1 cellular context compared by ENCODE assay signal in the genomic region with DNA sequence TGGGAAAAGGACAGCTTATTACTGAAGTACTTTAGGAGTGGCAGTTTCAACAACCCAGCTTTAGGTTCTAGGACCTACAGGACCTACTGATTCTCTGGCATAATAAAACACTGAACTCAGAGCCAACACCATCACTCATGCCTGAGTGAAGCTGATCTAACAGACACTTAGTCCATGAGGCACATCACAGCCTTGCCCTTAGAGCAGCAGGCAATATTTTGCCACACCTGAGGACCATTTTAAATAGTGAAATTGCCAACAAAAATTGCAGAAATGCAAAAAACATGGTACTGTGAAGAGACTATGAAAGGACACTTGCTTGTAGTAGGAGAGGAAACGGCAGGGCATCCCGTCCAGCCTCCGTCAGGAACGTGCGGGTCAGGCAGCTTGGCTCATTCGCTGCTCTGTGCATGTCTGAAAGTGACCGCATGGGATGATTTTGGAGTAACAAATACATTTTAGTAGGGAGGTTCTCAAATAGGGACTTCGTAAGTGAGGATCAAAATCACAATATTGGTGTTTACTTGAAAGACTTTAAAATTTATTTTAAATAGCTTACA.
TF ChIP-seq lines count a peak whose summit lies in the region.

No MANE protein-coding gene starts in this region.

TF ChIP-seq in HepG2, 621 proteins besides CTCF, POLR2A, EP300 and RAD21 (continued from another document and continues in another):
- TF ChIP-seq, protein P1, sequence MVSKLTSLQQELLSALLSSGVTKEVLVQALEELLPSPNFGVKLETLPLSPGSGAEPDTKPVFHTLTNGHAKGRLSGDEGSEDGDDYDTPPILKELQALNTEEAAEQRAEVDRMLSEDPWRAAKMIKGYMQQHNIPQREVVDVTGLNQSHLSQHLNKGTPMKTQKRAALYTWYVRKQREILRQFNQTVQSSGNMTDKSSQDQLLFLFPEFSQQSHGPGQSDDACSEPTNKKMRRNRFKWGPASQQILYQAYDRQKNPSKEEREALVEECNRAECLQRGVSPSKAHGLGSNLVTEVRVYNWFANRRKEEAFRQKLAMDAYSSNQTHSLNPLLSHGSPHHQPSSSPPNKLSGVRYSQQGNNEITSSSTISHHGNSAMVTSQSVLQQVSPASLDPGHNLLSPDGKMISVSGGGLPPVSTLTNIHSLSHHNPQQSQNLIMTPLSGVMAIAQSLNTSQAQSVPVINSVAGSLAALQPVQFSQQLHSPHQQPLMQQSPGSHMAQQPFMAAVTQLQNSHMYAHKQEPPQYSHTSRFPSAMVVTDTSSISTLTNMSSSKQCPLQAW (CRISPR knock-in tag; IDR thresholded peaks at IDR 0.05) = no peak
- TF ChIP-seq FOXK1 (CRISPR knock-in tag; IDR thresholded peaks at IDR 0.05; ENCODE audit: borderline replicate concordance, low read depth) = no peak
- TF ChIP-seq ZNF501 (CRISPR knock-in tag; IDR thresholded peaks at IDR 0.05) = 0 out of 2 replicates have a peak, but pooled peaks have one; percentile 40
- no peak for TF ChIP-seq TMF1 (CRISPR knock-in tag; IDR thresholded peaks at IDR 0.05; ENCODE audit: low read depth)
- TF ChIP-seq HOXA3 (CRISPR knock-in tag; IDR thresholded peaks at IDR 0.05) = no peak
- TF ChIP-seq TRIM24 (CRISPR knock-in tag; IDR thresholded peaks at IDR 0.05) = no peak
- no peak for TF ChIP-seq HNRNPK (IDR thresholded peaks at IDR 0.05; ENCODE audit: low read depth, low read length, poor library complexity, severe bottlenecking)
- no peak for TF ChIP-seq ZNF83 (CRISPR knock-in tag; IDR thresholded peaks at IDR 0.05; ENCODE audit: borderline replicate concordance)
- TF ChIP-seq, protein P2, sequence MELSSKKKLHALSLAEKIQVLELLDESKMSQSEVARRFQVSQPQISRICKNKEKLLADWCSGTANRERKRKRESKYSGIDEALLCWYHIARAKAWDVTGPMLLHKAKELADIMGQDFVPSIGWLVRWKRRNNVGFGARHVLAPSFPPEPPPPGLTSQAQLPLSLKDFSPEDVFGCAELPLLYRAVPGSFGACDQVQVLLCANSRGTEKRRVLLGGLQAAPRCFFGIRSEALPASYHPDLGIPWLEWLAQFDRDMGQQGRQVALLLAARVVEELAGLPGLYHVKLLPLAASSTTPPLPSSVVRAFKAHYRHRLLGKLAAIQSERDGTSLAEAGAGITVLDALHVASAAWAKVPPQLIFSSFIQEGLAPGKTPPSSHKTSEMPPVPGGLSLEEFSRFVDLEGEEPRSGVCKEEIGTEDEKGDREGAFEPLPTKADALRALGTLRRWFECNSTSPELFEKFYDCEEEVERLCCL (CRISPR knock-in tag; IDR thresholded peaks at IDR 0.05; ENCODE audit: borderline replicate concordance) = no peak
- TF ChIP-seq SAP130 (CRISPR knock-in tag; IDR thresholded peaks at IDR 0.05; ENCODE audit: low read depth) = no peak
- TF ChIP-seq AGO2 (optimal IDR thresholded peaks at IDR 0.05; ENCODE audit: low read depth, low read length) = peak; percentile 8
- TF ChIP-seq RBM22 (optimal IDR thresholded peaks at IDR 0.05; ENCODE audit: low read length) = peak; percentile 99
- no peak for TF ChIP-seq ZNF672 (CRISPR knock-in tag; IDR thresholded peaks at IDR 0.05)
- TF ChIP-seq, protein P3, sequence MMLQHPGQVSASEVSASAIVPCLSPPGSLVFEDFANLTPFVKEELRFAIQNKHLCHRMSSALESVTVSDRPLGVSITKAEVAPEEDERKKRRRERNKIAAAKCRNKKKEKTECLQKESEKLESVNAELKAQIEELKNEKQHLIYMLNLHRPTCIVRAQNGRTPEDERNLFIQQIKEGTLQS (CRISPR knock-in tag; IDR thresholded peaks at IDR 0.05) = no peak
- no peak for TF ChIP-seq TCF7L2 (IDR thresholded peaks at IDR 0.05; ENCODE audit: low read depth, low read length)
- TF ChIP-seq MEIS2 (CRISPR knock-in tag; IDR thresholded peaks at IDR 0.05) = no peak
- TF ChIP-seq, protein P4, sequence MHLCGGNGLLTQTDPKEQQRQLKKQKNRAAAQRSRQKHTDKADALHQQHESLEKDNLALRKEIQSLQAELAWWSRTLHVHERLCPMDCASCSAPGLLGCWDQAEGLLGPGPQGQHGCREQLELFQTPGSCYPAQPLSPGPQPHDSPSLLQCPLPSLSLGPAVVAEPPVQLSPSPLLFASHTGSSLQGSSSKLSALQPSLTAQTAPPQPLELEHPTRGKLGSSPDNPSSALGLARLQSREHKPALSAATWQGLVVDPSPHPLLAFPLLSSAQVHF (CRISPR knock-in tag; IDR thresholded peaks at IDR 0.05) = no peak
- TF ChIP-seq, protein P5, sequence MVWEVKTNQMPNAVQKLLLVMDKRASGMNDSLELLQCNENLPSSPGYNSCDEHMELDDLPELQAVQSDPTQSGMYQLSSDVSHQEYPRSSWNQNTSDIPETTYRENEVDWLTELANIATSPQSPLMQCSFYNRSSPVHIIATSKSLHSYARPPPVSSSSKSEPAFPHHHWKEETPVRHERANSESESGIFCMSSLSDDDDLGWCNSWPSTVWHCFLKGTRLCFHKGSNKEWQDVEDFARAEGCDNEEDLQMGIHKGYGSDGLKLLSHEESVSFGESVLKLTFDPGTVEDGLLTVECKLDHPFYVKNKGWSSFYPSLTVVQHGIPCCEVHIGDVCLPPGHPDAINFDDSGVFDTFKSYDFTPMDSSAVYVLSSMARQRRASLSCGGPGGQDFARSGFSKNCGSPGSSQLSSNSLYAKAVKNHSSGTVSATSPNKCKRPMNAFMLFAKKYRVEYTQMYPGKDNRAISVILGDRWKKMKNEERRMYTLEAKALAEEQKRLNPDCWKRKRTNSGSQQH (CRISPR knock-in tag; IDR thresholded peaks at IDR 0.05; ENCODE audit: low read depth) = no peak
- no peak for TF ChIP-seq CBX5 (CRISPR knock-in tag; IDR thresholded peaks at IDR 0.05; ENCODE audit: borderline replicate concordance)
- TF ChIP-seq GZF1 (CRISPR knock-in tag; IDR thresholded peaks at IDR 0.05) = no peak
- TF ChIP-seq, protein P6, sequence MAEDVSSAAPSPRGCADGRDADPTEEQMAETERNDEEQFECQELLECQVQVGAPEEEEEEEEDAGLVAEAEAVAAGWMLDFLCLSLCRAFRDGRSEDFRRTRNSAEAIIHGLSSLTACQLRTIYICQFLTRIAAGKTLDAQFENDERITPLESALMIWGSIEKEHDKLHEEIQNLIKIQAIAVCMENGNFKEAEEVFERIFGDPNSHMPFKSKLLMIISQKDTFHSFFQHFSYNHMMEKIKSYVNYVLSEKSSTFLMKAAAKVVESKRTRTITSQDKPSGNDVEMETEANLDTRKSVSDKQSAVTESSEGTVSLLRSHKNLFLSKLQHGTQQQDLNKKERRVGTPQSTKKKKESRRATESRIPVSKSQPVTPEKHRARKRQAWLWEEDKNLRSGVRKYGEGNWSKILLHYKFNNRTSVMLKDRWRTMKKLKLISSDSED (CRISPR knock-in tag; IDR thresholded peaks at IDR 0.05) = no peak
- TF ChIP-seq ZNF530 (CRISPR knock-in tag; IDR thresholded peaks at IDR 0.05; ENCODE audit: low read depth) = no peak
- TF ChIP-seq ZNF75D (CRISPR knock-in tag; IDR thresholded peaks at IDR 0.05; ENCODE audit: borderline replicate concordance) = no peak
- TF ChIP-seq, protein P7, sequence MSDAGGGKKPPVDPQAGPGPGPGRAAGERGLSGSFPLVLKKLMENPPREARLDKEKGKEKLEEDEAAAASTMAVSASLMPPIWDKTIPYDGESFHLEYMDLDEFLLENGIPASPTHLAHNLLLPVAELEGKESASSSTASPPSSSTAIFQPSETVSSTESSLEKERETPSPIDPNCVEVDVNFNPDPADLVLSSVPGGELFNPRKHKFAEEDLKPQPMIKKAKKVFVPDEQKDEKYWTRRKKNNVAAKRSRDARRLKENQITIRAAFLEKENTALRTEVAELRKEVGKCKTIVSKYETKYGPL (CRISPR knock-in tag; IDR thresholded peaks at IDR 0.05) = no peak
- TF ChIP-seq HOXA5 (CRISPR knock-in tag; IDR thresholded peaks at IDR 0.05) = no peak
- TF ChIP-seq NR2F6 (IDR thresholded peaks at IDR 0.05) = no peak
- TF ChIP-seq NR2F6 (CRISPR knock-in tag; IDR thresholded peaks at IDR 0.05) = no peak
- TF ChIP-seq ZNF382 (CRISPR knock-in tag; IDR thresholded peaks at IDR 0.05; ENCODE audit: borderline replicate concordance) = no peak
- TF ChIP-seq ZNF225 (CRISPR knock-in tag; IDR thresholded peaks at IDR 0.05) = no peak
- no peak for TF ChIP-seq ZSCAN9 (CRISPR knock-in tag; IDR thresholded peaks at IDR 0.05; ENCODE audit: borderline replicate concordance)
- no peak for TF ChIP-seq ZNF891 (CRISPR knock-in tag; IDR thresholded peaks at IDR 0.05)
- peak; percentile 18; the same call in 1 of the 2 replicates for TF ChIP-seq MBD4 (IDR thresholded peaks at IDR 0.05; ENCODE audit: borderline replicate concordance, low read length)
- TF ChIP-seq CREM (IDR thresholded peaks at IDR 0.05) = no peak
- no peak for TF ChIP-seq CREM (CRISPR knock-in tag; IDR thresholded peaks at IDR 0.05)
- no peak for TF ChIP-seq MED8 (CRISPR knock-in tag; IDR thresholded peaks at IDR 0.05; ENCODE audit: insufficient replicate concordance)
- peak; percentile 90 for TF ChIP-seq SSRP1 (CRISPR knock-in tag; IDR thresholded peaks at IDR 0.05)
- TF ChIP-seq IKZF1 (IDR thresholded peaks at IDR 0.05) = no peak
- no peak for TF ChIP-seq JUND (CRISPR knock-in tag; IDR thresholded peaks at IDR 0.05)
- no peak for TF ChIP-seq SNAI1 (CRISPR knock-in tag; IDR thresholded peaks at IDR 0.05; ENCODE audit: borderline replicate concordance)
- TF ChIP-seq, protein P8, sequence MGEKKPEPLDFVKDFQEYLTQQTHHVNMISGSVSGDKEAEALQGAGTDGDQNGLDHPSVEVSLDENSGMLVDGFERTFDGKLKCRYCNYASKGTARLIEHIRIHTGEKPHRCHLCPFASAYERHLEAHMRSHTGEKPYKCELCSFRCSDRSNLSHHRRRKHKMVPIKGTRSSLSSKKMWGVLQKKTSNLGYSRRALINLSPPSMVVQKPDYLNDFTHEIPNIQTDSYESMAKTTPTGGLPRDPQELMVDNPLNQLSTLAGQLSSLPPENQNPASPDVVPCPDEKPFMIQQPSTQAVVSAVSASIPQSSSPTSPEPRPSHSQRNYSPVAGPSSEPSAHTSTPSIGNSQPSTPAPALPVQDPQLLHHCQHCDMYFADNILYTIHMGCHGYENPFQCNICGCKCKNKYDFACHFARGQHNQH (CRISPR knock-in tag; IDR thresholded peaks at IDR 0.05) = no peak
- no peak for TF ChIP-seq SP5 (CRISPR knock-in tag; IDR thresholded peaks at IDR 0.05; ENCODE audit: borderline replicate concordance, low read depth)
- TF ChIP-seq, protein P9, sequence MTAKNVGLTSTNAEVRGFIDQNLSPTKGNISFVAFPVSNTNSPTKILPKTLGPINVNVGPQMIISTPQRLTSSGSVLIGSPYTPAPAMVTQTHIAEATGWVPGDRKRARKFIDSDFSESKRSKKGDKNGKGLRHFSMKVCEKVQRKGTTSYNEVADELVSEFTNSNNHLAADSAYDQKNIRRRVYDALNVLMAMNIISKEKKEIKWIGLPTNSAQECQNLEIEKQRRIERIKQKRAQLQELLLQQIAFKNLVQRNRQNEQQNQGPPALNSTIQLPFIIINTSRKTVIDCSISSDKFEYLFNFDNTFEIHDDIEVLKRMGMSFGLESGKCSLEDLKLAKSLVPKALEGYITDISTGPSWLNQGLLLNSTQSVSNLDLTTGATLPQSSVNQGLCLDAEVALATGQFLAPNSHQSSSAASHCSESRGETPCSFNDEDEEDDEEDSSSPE (CRISPR knock-in tag; IDR thresholded peaks at IDR 0.05) = no peak
- no peak for TF ChIP-seq MAFF (IDR thresholded peaks at IDR 0.05; ENCODE audit: low read depth, low read length)
- TF ChIP-seq, protein P10, sequence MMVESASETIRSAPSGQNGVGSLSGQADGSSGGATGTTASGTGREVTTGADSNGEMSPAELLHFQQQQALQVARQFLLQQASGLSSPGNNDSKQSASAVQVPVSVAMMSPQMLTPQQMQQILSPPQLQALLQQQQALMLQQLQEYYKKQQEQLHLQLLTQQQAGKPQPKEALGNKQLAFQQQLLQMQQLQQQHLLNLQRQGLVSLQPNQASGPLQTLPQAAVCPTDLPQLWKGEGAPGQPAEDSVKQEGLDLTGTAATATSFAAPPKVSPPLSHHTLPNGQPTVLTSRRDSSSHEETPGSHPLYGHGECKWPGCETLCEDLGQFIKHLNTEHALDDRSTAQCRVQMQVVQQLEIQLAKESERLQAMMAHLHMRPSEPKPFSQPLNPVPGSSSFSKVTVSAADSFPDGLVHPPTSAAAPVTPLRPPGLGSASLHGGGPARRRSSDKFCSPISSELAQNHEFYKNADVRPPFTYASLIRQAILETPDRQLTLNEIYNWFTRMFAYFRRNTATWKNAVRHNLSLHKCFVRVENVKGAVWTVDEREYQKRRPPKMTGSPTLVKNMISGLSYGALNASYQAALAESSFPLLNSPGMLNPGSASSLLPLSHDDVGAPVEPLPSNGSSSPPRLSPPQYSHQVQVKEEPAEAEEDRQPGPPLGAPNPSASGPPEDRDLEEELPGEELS (CRISPR knock-in tag; IDR thresholded peaks at IDR 0.05) = no peak
- no peak for TF ChIP-seq PHF5A (CRISPR knock-in tag; IDR thresholded peaks at IDR 0.05; ENCODE audit: low read depth, unreplicated experiment)
- TF ChIP-seq ZNF143 (CRISPR knock-in tag; IDR thresholded peaks at IDR 0.05) = no peak
- no peak for TF ChIP-seq ZNF274 (CRISPR knock-in tag; IDR thresholded peaks at IDR 0.05)
- TF ChIP-seq, protein P11, sequence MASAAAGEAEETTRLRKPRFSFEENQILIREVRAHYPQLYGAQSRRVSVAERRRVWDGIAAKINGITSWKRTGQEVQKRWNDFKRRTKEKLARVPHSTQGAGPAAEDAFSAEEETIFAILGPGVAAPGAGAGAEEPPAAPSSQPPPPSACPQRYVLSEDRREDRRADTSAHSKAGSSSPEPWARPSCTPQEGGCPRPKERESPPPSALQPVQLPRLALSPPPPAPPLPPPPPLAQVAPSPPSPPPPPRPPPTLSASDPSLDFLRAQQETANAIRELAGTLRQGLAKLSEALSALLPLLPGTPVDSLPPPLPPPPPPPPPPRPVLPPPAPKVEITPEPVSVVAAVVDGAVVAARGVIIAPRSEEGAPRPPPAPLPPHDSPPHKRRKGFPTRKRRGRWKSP (CRISPR knock-in tag; IDR thresholded peaks at IDR 0.05) = 0 out of 2 replicates have a peak, but pooled peaks have one; percentile 40
- TF ChIP-seq ZNF644 (CRISPR knock-in tag; IDR thresholded peaks at IDR 0.05; ENCODE audit: low read depth) = no peak
- no peak for TF ChIP-seq TAF15 (IDR thresholded peaks at IDR 0.05; ENCODE audit: low read depth, low read length, poor library complexity, severe bottlenecking)
- TF ChIP-seq GABPB1 (CRISPR knock-in tag; IDR thresholded peaks at IDR 0.05) = no peak
